Comparison of ENCODE assay signal across 17 cellular contexts in the genomic region with DNA sequence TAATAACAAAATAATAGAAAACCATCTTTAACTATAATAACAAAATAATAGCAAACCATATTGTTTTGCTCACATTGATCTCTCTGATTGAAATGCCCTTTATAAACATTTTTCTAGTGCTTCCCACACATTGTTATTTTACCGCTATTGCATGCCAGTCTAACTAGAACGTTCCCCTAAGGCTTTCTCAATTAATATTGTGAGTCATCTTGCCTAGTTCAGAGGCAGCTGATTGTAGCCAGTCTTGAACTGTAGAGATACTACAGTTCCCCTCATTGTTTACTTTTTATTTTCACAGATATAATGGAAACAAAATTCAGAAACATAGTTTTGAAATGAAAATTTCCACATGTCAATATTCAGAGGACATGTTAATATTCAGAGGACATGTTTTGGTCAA.
DNase-seq lines count a peak whose midpoint lies in the region; ATAC-seq and TF ChIP-seq lines count a peak whose summit lies in the region.
"Had no signal": no experiment of that assay in that cellular context is flagged by ENCODE, and none has a peak within 500 bp of the region (broad histone marks: within the 10 kb centered on the region; RNA-seq: fewer than 3 reads in every experiment).

No MANE protein-coding gene starts in this region.

- H3K4me3 ChIP-seq in skeletal muscle cell (ENCODE audit: low read depth, low read length): no peak overlapping the region
- H3K4me3 ChIP-seq in upper lobe of right lung: no peak overlapping the region
- no peak overlapping the region for H3K4me3 ChIP-seq in right lobe of liver
- H3K4me3 ChIP-seq in Caco-2 (ENCODE audit: low read depth, low read length): no peak overlapping the region
- H3K4me3 ChIP-seq: body of pancreas, tibial artery had no signal

- intact Hi-C loops in upper lobe of right lung (cut with DNase I) (no loop called here), right lobe of liver (cut with DNase I) (no loop called here), Caco-2 (cut with micrococcal nuclease; ENCODE audit: unreplicated experiment) (no loop called here)

- peak; percentile 59 for DNase-seq in GM03348 (ENCODE audit: low spot score)
- DNase-seq in RPMI7951 (ENCODE audit: low read depth): peak; percentile 65
- DNase-seq in fibroblast of gingiva (ENCODE audit: low read depth): peak; percentile 56
- DNase-seq in skeletal muscle cell (ENCODE audit: low read depth): peak; percentile 24
- DNase-seq in upper lobe of right lung: no peak
- DNase-seq in right lobe of liver: no peak
- DNase-seq in Caco-2: no peak
- DNase-seq: activated CD8-positive, alpha-beta memory T cell treated with anti-CD3 and anti-CD28 coated beads for 24 hours; activated gamma-delta T cell; body of pancreas; CD8-positive, alpha-beta memory T cell; naive B cell; NCI-H2171 treated with DMSO at 0.1 percent for 48 hours; retina; stimulated activated CD4-positive, alpha-beta T cell treated with anti-CD3 and anti-CD28 coated beads, Interleukin-2, amount 100 ng/mL, for 48 hours; tibial artery had no signal

- WGBS in right lobe of liver (ENCODE audit: insufficient coverage, low coverage, low lambda C conversion rate, missing lambda C conversion rate): 42% methylated on average over 2 of the region's 2 CpGs

- ATAC-seq in upper lobe of right lung (no peak), right lobe of liver (no peak)
- ATAC-seq: body of pancreas had no signal

- H3K4me1 Mint-ChIP-seq in Caco-2 (ENCODE audit: low read depth, unreplicated experiment): no peaks in the 10 kb centered on the region
- H3K4me1 Mint-ChIP-seq: CD8-positive, alpha-beta memory T cell; naive B cell had no signal

- H3K9me3 Mint-ChIP-seq in Caco-2 (ENCODE audit: unreplicated experiment): no peaks in the 10 kb centered on the region

- no peak overlapping the region for H3K27ac Mint-ChIP-seq in Caco-2 (ENCODE audit: unreplicated experiment)
- H3K27ac Mint-ChIP-seq: CD8-positive, alpha-beta memory T cell had no signal

- TF ChIP-seq CTCF in upper lobe of right lung (IDR thresholded peaks at IDR 0.05): no peak
- no peak for TF ChIP-seq CTCF in right lobe of liver (IDR thresholded peaks at IDR 0.05)
- no peak for TF ChIP-seq CTCF in Caco-2 (IDR thresholded peaks at IDR 0.05; ENCODE audit: insufficient read depth in 1 of 2, low read depth in 1 of 2, low read length in 1 of 2, severe bottlenecking in 1 of 2, unreplicated experiment in 1 of 2)

- no peaks in the 10 kb centered on the region for H3K36me3 Mint-ChIP-seq in Caco-2 (ENCODE audit: insufficient read depth, unreplicated experiment)
- H3K36me3 Mint-ChIP-seq: CD8-positive, alpha-beta memory T cell; naive B cell had no signal

- H3K27ac ChIP-seq in upper lobe of right lung (no peak overlapping the region), right lobe of liver (no peak overlapping the region)
- H3K27ac ChIP-seq: body of pancreas, tibial artery, VCaP had no signal

- H3K4me1 ChIP-seq in upper lobe of right lung (no peaks in the 10 kb centered on the region), right lobe of liver (no peaks in the 10 kb centered on the region), Caco-2 (no peaks in the 10 kb centered on the region)
- H3K4me1 ChIP-seq: body of pancreas, tibial artery had no signal

- H3K27me3 Mint-ChIP-seq in Caco-2 (ENCODE audit: insufficient read depth, unreplicated experiment): no peaks in the 10 kb centered on the region
- H3K27me3 Mint-ChIP-seq: CD8-positive, alpha-beta memory T cell; naive B cell had no signal

- no peak for TF ChIP-seq POLR2A in right lobe of liver (IDR thresholded peaks at IDR 0.05)

- BruUV-seq in Caco-2 (replicated peaks; lab: Mats Ljungman, UMichigan): no TSS peak

- CTCF ChIA-PET in Caco-2 (lab: Charles Lee): no interaction called here

- H3K9me3 ChIP-seq in upper lobe of right lung (no peaks in the 10 kb centered on the region), right lobe of liver (no peaks in the 10 kb centered on the region), Caco-2 (no peaks in the 10 kb centered on the region)
- H3K9me3 ChIP-seq: body of pancreas, tibial artery had no signal

- no peak overlapping the region for H3K4me3 Mint-ChIP-seq in Caco-2 (ENCODE audit: unreplicated experiment)
- H3K4me3 Mint-ChIP-seq: CD8-positive, alpha-beta memory T cell; naive B cell had no signal

- no peaks in the 10 kb centered on the region for H3K27me3 ChIP-seq in upper lobe of right lung
- no peaks in the 10 kb centered on the region for H3K27me3 ChIP-seq in right lobe of liver
- H3K27me3 ChIP-seq in Caco-2 (replicated peaks; ENCODE audit: control insufficient read depth, insufficient read depth, low read length): no peaks in the 10 kb centered on the region
- H3K27me3 ChIP-seq: body of pancreas, tibial artery had no signal

- POLR2A ChIA-PET in Caco-2 (lab: Charles Lee): no interaction called here

- H3K36me3 ChIP-seq in upper lobe of right lung (no peaks in the 10 kb centered on the region), right lobe of liver (no peaks in the 10 kb centered on the region), Caco-2 (ENCODE audit: control insufficient read depth, insufficient read depth, low read length) (no peaks in the 10 kb centered on the region)
- H3K36me3 ChIP-seq: tibial artery had no signal

Comparison
In these comparisons a context has a peak if more than half of its experiments do, and no peak if none do; other contexts are left out.
1. DNase-seq: peak in GM03348 (single experiment), RPMI7951 (single experiment), fibroblast of gingiva (single experiment) and skeletal muscle cell (single experiment); none in upper lobe of right lung (single experiment), right lobe of liver (0 of 3) and Caco-2 (0 of 2).